Comparison of ENCODE assay signal across 7 cellular contexts in the genomic region with DNA sequence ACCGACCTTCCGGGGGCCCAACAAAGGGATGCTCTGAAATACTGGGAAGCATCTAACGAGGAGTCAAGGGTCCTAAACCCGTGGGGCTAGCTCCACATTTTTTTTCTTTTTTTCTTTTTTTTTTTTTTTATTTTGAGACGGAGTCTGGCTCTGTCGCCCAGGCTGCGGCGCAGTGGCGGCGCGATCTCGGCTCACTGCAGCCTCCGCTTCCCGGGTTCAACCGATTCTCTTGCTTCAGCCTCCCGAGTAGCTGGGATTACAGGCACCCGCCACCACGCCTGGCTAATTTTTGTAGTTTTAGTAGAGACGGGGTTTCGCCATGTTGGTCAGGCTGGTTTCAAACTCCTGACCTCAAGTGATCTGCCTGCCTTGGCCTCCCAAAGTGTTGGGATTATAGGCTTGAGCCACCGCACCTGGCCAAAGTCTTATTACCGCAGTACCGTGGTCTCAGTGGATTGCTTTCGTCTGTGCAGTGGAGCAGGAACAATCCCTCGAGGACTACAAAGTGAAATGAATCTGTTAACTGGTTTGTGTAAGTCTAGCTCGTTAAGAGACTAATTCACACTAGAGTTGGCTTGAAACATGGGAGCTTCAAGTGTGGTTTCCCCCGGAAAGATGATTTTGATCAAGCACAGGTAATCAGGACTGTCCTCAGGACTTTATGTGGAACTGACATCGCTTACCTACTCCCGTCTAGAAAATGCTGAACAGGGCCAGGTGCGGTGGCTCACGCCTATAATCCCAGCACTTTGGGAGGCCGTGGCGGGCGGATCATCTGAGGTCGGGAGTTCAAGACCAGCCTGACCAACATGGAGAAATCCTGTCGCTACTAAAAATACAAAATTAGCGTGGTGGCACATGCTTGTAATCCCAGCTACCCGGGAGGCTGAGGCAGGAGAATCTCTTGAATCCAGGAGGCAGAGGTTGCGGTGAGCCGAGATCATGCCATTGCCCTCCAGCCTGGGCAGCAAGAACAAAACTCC. TPM values are rescaled to one million over a fixed set of nuclear protein-coding genes. Genes with fewer than 3 reads are reported as not detected.
A peak's percentile ranks its signal among the peaks of the same experiment; 100 is the strongest.
DNase-seq lines count a peak whose midpoint lies in the region; ATAC-seq and TF ChIP-seq lines count a peak whose summit lies in the region.
"Not testable (repeated sequence)": the region's sequence is repeated elsewhere in the genome, so short reads cannot be mapped to it uniquely, and the experiment has no call there.

No MANE protein-coding gene starts in this region.

- H3K4me2 ChIP-seq in skeletal muscle satellite cell (ENCODE audit: low read length) = peak overlapping the region; percentile 99

- H3K36me3 Mint-ChIP-seq in activated CD8-positive, alpha-beta T cell treated with anti-CD3 and anti-CD28 coated beads, Interleukin-2, amount 10 ng/mL, durations not matched to agents 7 days and 5 days (ENCODE audit: low read depth) = peaks cover 36% of the 10 kb centered on the region
- not testable (repeated sequence) for H3K36me3 Mint-ChIP-seq in central memory CD8-positive, alpha-beta T cell (ENCODE audit: insufficient read depth)

- peaks cover 27% of the 10 kb centered on the region for H3K4me1 Mint-ChIP-seq in activated CD8-positive, alpha-beta T cell treated with anti-CD3 and anti-CD28 coated beads, Interleukin-2, amount 10 ng/mL, durations not matched to agents 7 days and 5 days (ENCODE audit: low read depth)
- H3K4me1 Mint-ChIP-seq in central memory CD8-positive, alpha-beta T cell = peaks cover 15% of the 10 kb centered on the region

- POLR2A ChIA-PET in activated CD8-positive, alpha-beta T cell treated with anti-CD3 and anti-CD28 coated beads, Interleukin-2, amount 10 ng/mL, durations not matched to agents 7 days and 5 days (lab: Charles Lee) = interaction anchor here (0.6 to 4.0 kb wide), 4 partner anchors 18 to 89 kb away, joined by 4 to 28 read pairs (median 10); a partner anchor contains a TSS

- not testable (repeated sequence) for H3K27me3 Mint-ChIP-seq in activated CD8-positive, alpha-beta T cell treated with anti-CD3 and anti-CD28 coated beads, Interleukin-2, amount 10 ng/mL, durations not matched to agents 7 days and 5 days (ENCODE audit: low read depth); central memory CD8-positive, alpha-beta T cell

- not testable (repeated sequence) for H3K9me3 ChIP-seq in cardiac muscle cell (ENCODE audit: low read depth); mucosa of rectum (ENCODE audit: control insufficient read depth in 2 of 2, low read length in 2 of 2); skeletal muscle satellite cell (replicated peaks; ENCODE audit: low read length)

- H3K4me3 ChIP-seq in GM12875 (ENCODE audit: low read depth, low read length) = peak overlapping the region; percentile 84
- H3K4me3 ChIP-seq in cardiac muscle cell = peak overlapping the region; percentile 84
- peak overlapping the region; percentile 60 to 70 for H3K4me3 ChIP-seq in mucosa of rectum (ENCODE audit: low read length in 2 of 2)
- H3K4me3 ChIP-seq in skeletal muscle satellite cell (ENCODE audit: low read length) = peak overlapping the region; percentile 94

- H3K9me3 Mint-ChIP-seq in activated CD8-positive, alpha-beta T cell treated with anti-CD3 and anti-CD28 coated beads, Interleukin-2, amount 10 ng/mL, durations not matched to agents 7 days and 5 days (ENCODE audit: insufficient read depth); central memory CD8-positive, alpha-beta T cell: not testable (repeated sequence)

- ATAC-seq in activated CD8-positive, alpha-beta T cell treated with anti-CD3 and anti-CD28 coated beads, Interleukin-2, amount 10 ng/mL, durations not matched to agents 7 days and 5 days; central memory CD8-positive, alpha-beta T cell (replicated peaks; ENCODE audit: extremely low read depth, poor library complexity, severe bottlenecking): not testable (repeated sequence)

- peak; percentile 45 for DNase-seq in NCI-H82 treated with DMSO at 0.1 percent for 48 hours (lab: John Stamatoyannopoulos, UW; ENCODE audit: unreplicated experiment)
- DNase-seq in activated CD8-positive, alpha-beta T cell treated with anti-CD3 and anti-CD28 coated beads, Interleukin-2, amount 10 ng/mL, durations not matched to agents 7 days and 5 days; central memory CD8-positive, alpha-beta T cell (ENCODE audit: low spot score in 2 of 2); cardiac muscle cell (ENCODE audit: low read depth in 1 of 2, low spot score in 1 of 2): not testable (repeated sequence)

- not testable (repeated sequence) for H3K27me3 ChIP-seq in cardiac muscle cell; mucosa of rectum (ENCODE audit: control insufficient read depth in 2 of 2, insufficient read depth in 2 of 2, low read length in 2 of 2); skeletal muscle satellite cell (ENCODE audit: control insufficient read depth, insufficient read depth, low read length)

- not testable (repeated sequence) for H3K4me1 ChIP-seq in cardiac muscle cell (ENCODE audit: low read depth); skeletal muscle satellite cell (ENCODE audit: control insufficient read depth, insufficient read depth, low read length)
- peaks cover 16 to 27% of the 10 kb centered on the region in 2 donors for H3K4me1 ChIP-seq in mucosa of rectum (ENCODE audit: control insufficient read depth in 2 of 2, insufficient read depth in 2 of 2, low read length in 2 of 2)

- CTCF ChIA-PET in activated CD8-positive, alpha-beta T cell treated with anti-CD3 and anti-CD28 coated beads, Interleukin-2, amount 10 ng/mL, durations not matched to agents 7 days and 5 days (lab: Charles Lee) = interaction anchor here (0.6 to 6.5 kb wide), 13 partner anchors 8 to 171 kb away, joined by 3 to 115 read pairs (median 5); a partner anchor contains a TSS

- peak overlapping the region; percentile 80 to 91 for H3K9ac ChIP-seq in mucosa of rectum (ENCODE audit: low read depth in 1 of 2, low read length in 2 of 2)
- peak overlapping the region; percentile 95 for H3K9ac ChIP-seq in skeletal muscle satellite cell (ENCODE audit: low read depth, low read length)

- TF ChIP-seq CTCF in GM12875 (IDR thresholded peaks at IDR 0.05; ENCODE audit: borderline replicate concordance, insufficient read depth, low read depth, low read length); cardiac muscle cell (IDR thresholded peaks at IDR 0.05; ENCODE audit: low read depth, low read length): not testable (repeated sequence)

- H3K27ac Mint-ChIP-seq in activated CD8-positive, alpha-beta T cell treated with anti-CD3 and anti-CD28 coated beads, Interleukin-2, amount 10 ng/mL, durations not matched to agents 7 days and 5 days = peak overlapping the region; percentile 88
- peak overlapping the region; percentile 49 for H3K27ac Mint-ChIP-seq in central memory CD8-positive, alpha-beta T cell (ENCODE audit: low read depth)

- H3K36me3 ChIP-seq in cardiac muscle cell = not testable (repeated sequence)
- peaks cover 18 to 23% of the 10 kb centered on the region in 2 donors for H3K36me3 ChIP-seq in mucosa of rectum (ENCODE audit: control insufficient read depth in 2 of 2, insufficient read depth in 2 of 2, low read length in 2 of 2)
- H3K36me3 ChIP-seq in skeletal muscle satellite cell (ENCODE audit: insufficient read depth, low read length) = peaks cover 29% of the 10 kb centered on the region

- H3K4me3 Mint-ChIP-seq in activated CD8-positive, alpha-beta T cell treated with anti-CD3 and anti-CD28 coated beads, Interleukin-2, amount 10 ng/mL, durations not matched to agents 7 days and 5 days = peak overlapping the region; percentile 82
- H3K4me3 Mint-ChIP-seq in central memory CD8-positive, alpha-beta T cell = peak overlapping the region; percentile 86

- peak overlapping the region; percentile 84 for H3K27ac ChIP-seq in cardiac muscle cell
- H3K27ac ChIP-seq in mucosa of rectum (ENCODE audit: low read depth in 2 of 2, low read length in 2 of 2) = peak overlapping the region; percentile 88 to 89

RNA-seq across cellular contexts. Expression of a gene that starts 0.8 kb away (rescaled TPM):
- 10 to 100 TPM; 68.5 to 68.8 TPM for total RNA-seq in activated CD8-positive, alpha-beta T cell treated with anti-CD3 and anti-CD28 coated beads, Interleukin-2, amount 10 ng/mL, durations not matched to agents 7 days and 5 days
- 204 and 233 TPM in 2 replicates for total RNA-seq in cardiac muscle cell
- polyA plus RNA-seq in cardiac muscle cell = 168 and 174 TPM in 2 replicates
- total RNA-seq in skeletal muscle satellite cell (2012; rRNA removed) = 56.5 and 75.1 TPM in 2 replicates

RNA-seq across cellular contexts. Expression of a gene that starts 22.0 kb away (rescaled TPM):
- total RNA-seq in activated CD8-positive, alpha-beta T cell treated with anti-CD3 and anti-CD28 coated beads, Interleukin-2, amount 10 ng/mL, durations not matched to agents 7 days and 5 days = 100 to 1,000 TPM; 301 to 319 TPM
- 175 and 209 TPM in 2 replicates for total RNA-seq in cardiac muscle cell
- 136 and 201 TPM in 2 replicates for polyA plus RNA-seq in cardiac muscle cell
- total RNA-seq in skeletal muscle satellite cell (2012; rRNA removed) = 209 and 251 TPM in 2 replicates

RNA-seq across cellular contexts. Expression of a gene that starts 22.5 kb away (rescaled TPM):
- total RNA-seq in activated CD8-positive, alpha-beta T cell treated with anti-CD3 and anti-CD28 coated beads, Interleukin-2, amount 10 ng/mL, durations not matched to agents 7 days and 5 days = 10 to 100 TPM; 16.1 to 17.0 TPM
- 8.8 and 10.0 TPM in 2 replicates for total RNA-seq in cardiac muscle cell
- 5.7 and 6.5 TPM in 2 replicates for polyA plus RNA-seq in cardiac muscle cell
- total RNA-seq in skeletal muscle satellite cell (2012; rRNA removed) = 1.5 and 2.3 TPM in 2 replicates

RNA-seq across cellular contexts. Expression of a gene that starts 44.6 kb away (rescaled TPM):
- total RNA-seq in activated CD8-positive, alpha-beta T cell treated with anti-CD3 and anti-CD28 coated beads, Interleukin-2, amount 10 ng/mL, durations not matched to agents 7 days and 5 days = 1 to 10 TPM; 4.6 to 5.4 TPM
- 32.2 and 47.1 TPM in 2 replicates for total RNA-seq in cardiac muscle cell
- 9.9 and 18.8 TPM in 2 replicates for polyA plus RNA-seq in cardiac muscle cell
- 4.6 and 5.7 TPM in 2 replicates for total RNA-seq in skeletal muscle satellite cell (2012; rRNA removed)

RNA-seq across cellular contexts. Expression of a gene that starts 50.5 kb away (rescaled TPM):
- total RNA-seq in activated CD8-positive, alpha-beta T cell treated with anti-CD3 and anti-CD28 coated beads, Interleukin-2, amount 10 ng/mL, durations not matched to agents 7 days and 5 days = 100 to 1,000 TPM; 491 to 520 TPM
- 91.3 and 109 TPM in 2 replicates for total RNA-seq in cardiac muscle cell
- polyA plus RNA-seq in cardiac muscle cell = 485 and 542 TPM in 2 replicates
- total RNA-seq in skeletal muscle satellite cell (2012; rRNA removed) = 85.9 and 93.3 TPM in 2 replicates
